ENCODE assay signal across 1 cellular context in the genomic region with DNA sequence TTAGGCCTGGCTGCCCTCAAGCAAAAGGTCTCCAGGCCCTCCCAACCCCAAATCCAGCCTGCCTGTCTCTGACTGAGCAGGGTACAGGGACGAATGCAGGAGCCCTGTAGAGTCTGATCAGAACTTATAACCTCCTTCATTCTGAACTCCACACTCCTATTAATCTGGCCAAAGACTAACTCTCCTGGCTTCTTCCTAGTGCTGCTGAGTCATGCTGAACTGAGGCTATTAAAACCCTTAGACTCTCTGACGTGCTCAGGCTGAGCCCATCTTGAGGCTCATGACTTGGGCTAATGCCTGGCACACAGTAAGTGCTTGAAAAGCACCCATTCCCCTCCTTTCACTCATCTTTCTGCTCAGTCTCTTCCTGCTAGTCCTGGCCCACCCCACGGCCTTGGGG.
TF ChIP-seq lines count a peak whose summit lies in the region.

No MANE protein-coding gene starts in this region.

TF ChIP-seq in GM23338, 12 proteins besides CTCF, POLR2A, EP300 and RAD21 (continued from another document):
- TF ChIP-seq, protein P1, sequence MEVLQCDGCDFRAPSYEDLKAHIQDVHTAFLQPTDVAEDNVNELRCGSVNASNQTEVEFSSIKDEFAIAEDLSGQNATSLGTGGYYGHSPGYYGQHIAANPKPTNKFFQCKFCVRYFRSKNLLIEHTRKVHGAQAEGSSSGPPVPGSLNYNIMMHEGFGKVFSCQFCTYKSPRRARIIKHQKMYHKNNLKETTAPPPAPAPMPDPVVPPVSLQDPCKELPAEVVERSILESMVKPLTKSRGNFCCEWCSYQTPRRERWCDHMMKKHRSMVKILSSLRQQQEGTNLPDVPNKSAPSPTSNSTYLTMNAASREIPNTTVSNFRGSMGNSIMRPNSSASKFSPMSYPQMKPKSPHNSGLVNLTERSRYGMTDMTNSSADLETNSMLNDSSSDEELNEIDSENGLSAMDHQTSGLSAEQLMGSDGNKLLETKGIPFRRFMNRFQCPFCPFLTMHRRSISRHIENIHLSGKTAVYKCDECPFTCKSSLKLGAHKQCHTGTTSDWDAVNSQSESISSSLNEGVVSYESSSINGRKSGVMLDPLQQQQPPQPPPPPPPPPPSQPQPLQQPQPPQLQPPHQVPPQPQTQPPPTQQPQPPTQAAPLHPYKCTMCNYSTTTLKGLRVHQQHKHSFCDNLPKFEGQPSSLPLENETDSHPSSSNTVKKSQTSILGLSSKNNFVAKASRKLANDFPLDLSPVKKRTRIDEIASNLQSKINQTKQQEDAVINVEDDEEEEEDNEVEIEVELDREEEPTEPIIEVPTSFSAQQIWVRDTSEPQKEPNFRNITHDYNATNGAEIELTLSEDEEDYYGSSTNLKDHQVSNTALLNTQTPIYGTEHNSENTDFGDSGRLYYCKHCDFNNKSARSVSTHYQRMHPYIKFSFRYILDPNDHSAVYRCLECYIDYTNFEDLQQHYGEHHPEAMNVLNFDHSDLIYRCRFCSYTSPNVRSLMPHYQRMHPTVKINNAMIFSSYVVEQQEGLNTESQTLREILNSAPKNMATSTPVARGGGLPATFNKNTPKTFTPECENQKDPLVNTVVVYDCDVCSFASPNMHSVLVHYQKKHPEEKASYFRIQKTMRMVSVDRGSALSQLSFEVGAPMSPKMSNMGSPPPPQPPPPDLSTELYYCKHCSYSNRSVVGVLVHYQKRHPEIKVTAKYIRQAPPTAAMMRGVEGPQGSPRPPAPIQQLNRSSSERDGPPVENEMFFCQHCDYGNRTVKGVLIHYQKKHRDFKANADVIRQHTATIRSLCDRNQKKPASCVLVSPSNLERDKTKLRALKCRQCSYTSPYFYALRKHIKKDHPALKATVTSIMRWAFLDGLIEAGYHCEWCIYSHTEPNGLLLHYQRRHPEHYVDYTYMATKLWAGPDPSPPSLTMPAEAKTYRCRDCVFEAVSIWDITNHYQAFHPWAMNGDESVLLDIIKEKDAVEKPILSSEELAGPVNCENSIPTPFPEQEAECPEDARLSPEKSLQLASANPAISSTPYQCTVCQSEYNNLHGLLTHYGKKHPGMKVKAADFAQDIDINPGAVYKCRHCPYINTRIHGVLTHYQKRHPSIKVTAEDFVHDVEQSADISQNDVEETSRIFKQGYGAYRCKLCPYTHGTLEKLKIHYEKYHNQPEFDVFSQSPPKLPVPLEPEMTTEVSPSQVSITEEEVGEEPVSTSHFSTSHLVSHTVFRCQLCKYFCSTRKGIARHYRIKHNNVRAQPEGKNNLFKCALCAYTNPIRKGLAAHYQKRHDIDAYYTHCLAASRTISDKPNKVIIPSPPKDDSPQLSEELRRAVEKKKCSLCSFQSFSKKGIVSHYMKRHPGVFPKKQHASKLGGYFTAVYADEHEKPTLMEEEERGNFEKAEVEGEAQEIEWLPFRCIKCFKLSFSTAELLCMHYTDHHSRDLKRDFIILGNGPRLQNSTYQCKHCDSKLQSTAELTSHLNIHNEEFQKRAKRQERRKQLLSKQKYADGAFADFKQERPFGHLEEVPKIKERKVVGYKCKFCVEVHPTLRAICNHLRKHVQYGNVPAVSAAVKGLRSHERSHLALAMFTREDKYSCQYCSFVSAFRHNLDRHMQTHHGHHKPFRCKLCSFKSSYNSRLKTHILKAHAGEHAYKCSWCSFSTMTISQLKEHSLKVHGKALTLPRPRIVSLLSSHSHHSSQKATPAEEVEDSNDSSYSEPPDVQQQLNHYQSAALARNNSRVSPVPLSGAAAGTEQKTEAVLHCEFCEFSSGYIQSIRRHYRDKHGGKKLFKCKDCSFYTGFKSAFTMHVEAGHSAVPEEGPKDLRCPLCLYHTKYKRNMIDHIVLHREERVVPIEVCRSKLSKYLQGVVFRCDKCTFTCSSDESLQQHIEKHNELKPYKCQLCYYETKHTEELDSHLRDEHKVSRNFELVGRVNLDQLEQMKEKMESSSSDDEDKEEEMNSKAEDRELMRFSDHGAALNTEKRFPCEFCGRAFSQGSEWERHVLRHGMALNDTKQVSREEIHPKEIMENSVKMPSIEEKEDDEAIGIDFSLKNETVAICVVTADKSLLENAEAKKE (CRISPR knock-in tag; IDR thresholded peaks at IDR 0.05) = no peak
- TF ChIP-seq POLR2AphosphoS5 (IDR thresholded peaks at IDR 0.05; ENCODE audit: low read depth) = no peak
- no peak for TF ChIP-seq ZNF331 (CRISPR knock-in tag; IDR thresholded peaks at IDR 0.05; ENCODE audit: low read depth)
- TF ChIP-seq, protein P2, sequence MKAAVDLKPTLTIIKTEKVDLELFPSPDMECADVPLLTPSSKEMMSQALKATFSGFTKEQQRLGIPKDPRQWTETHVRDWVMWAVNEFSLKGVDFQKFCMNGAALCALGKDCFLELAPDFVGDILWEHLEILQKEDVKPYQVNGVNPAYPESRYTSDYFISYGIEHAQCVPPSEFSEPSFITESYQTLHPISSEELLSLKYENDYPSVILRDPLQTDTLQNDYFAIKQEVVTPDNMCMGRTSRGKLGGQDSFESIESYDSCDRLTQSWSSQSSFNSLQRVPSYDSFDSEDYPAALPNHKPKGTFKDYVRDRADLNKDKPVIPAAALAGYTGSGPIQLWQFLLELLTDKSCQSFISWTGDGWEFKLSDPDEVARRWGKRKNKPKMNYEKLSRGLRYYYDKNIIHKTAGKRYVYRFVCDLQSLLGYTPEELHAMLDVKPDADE (IDR thresholded peaks at IDR 0.05) = no peak
- TF ChIP-seq EZH2 (IDR thresholded peaks at IDR 0.05; ENCODE audit: low read depth, unreplicated experiment) = no peak
- TF ChIP-seq CREB1 (CRISPR knock-in tag; IDR thresholded peaks at IDR 0.05; ENCODE audit: low read depth) = no peak
- TF ChIP-seq, protein P3, sequence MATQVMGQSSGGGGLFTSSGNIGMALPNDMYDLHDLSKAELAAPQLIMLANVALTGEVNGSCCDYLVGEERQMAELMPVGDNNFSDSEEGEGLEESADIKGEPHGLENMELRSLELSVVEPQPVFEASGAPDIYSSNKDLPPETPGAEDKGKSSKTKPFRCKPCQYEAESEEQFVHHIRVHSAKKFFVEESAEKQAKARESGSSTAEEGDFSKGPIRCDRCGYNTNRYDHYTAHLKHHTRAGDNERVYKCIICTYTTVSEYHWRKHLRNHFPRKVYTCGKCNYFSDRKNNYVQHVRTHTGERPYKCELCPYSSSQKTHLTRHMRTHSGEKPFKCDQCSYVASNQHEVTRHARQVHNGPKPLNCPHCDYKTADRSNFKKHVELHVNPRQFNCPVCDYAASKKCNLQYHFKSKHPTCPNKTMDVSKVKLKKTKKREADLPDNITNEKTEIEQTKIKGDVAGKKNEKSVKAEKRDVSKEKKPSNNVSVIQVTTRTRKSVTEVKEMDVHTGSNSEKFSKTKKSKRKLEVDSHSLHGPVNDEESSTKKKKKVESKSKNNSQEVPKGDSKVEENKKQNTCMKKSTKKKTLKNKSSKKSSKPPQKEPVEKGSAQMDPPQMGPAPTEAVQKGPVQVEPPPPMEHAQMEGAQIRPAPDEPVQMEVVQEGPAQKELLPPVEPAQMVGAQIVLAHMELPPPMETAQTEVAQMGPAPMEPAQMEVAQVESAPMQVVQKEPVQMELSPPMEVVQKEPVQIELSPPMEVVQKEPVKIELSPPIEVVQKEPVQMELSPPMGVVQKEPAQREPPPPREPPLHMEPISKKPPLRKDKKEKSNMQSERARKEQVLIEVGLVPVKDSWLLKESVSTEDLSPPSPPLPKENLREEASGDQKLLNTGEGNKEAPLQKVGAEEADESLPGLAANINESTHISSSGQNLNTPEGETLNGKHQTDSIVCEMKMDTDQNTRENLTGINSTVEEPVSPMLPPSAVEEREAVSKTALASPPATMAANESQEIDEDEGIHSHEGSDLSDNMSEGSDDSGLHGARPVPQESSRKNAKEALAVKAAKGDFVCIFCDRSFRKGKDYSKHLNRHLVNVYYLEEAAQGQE (IDR thresholded peaks at IDR 0.05; ENCODE audit: unreplicated experiment) = no peak
- no peak for TF ChIP-seq STAT1 (IDR thresholded peaks at IDR 0.05; ENCODE audit: unreplicated experiment)
- no peak for TF ChIP-seq NANOG (IDR thresholded peaks at IDR 0.05; ENCODE audit: borderline replicate concordance)
- TF ChIP-seq JUNB (IDR thresholded peaks at IDR 0.05; ENCODE audit: unreplicated experiment) = no peak
- no peak for TF ChIP-seq ZNF114 (CRISPR knock-in tag; IDR thresholded peaks at IDR 0.05)
